Comparison of ENCODE assay signal across 27 cellular contexts in genomic region chr7:128928159-128928558, GRCh38. TPM values are rescaled to one million over a fixed set of nuclear protein-coding genes. Genes with fewer than 3 reads are reported as not detected.
DNase-seq lines count a peak whose midpoint lies in the region; ATAC-seq, FAIRE-seq and TF ChIP-seq lines count a peak whose summit lies in the region.
"Had no signal": no experiment of that assay in that cellular context is flagged by ENCODE, and none has a peak within 500 bp of the region (broad histone marks: within the 10 kb centered on the region; RNA-seq: fewer than 3 reads in every experiment).

No MANE protein-coding gene starts in this region.

- no peaks in the 10 kb centered on the region for H3K79me2 ChIP-seq in HepG2 (ENCODE audit: insufficient read depth, low read length)

- no peak for TF ChIP-seq CTCF in HepG2 (CRISPR knock-in tag; IDR thresholded peaks at IDR 0.05)
- no peak for TF ChIP-seq CTCF in right lobe of liver (IDR thresholded peaks at IDR 0.05)
- no peak for TF ChIP-seq CTCF in Peyer's patch (IDR thresholded peaks at IDR 0.05)
- no peak for TF ChIP-seq CTCF in endothelial cell (IDR thresholded peaks at IDR 0.05; ENCODE audit: unreplicated experiment)
- no peak for TF ChIP-seq CTCF in sigmoid colon (IDR thresholded peaks at IDR 0.05)

- no peak for TF ChIP-seq RAD21 in HepG2 (CRISPR knock-in tag; IDR thresholded peaks at IDR 0.05)

- BruUV-seq in HepG2 (replicated peaks; lab: Mats Ljungman, UMichigan), result no TSS peak

- H4K20me1 ChIP-seq in HepG2 (ENCODE audit: insufficient read depth, low read length), result no peaks in the 10 kb centered on the region

- H3K9me3 ChIP-seq in HepG2 (ENCODE audit: low read length) (no peaks in the 10 kb centered on the region), right lobe of liver (no peaks in the 10 kb centered on the region), Peyer's patch (no peaks in the 10 kb centered on the region), sigmoid colon (no peaks in the 10 kb centered on the region)
- H3K9me3 ChIP-seq: A549, SK-N-SH had no signal

- no peaks in the 10 kb centered on the region for H3K36me3 ChIP-seq in HepG2 (replicated peaks in 1 of 2; ENCODE audit: control insufficient read depth in 1 of 2, insufficient read depth in 2 of 2, low read length in 2 of 2)
- H3K36me3 ChIP-seq in right lobe of liver, result no peaks in the 10 kb centered on the region
- H3K36me3 ChIP-seq in Peyer's patch, result no peaks in the 10 kb centered on the region
- no peaks in the 10 kb centered on the region for H3K36me3 ChIP-seq in sigmoid colon

- intact Hi-C loops in HepG2 (cut with micrococcal nuclease; ENCODE audit: unreplicated experiment) (no loop called here), right lobe of liver (cut with DNase I) (no loop called here), sigmoid colon (cut with DNase I) (no loop called here)

- H3K36me3 Mint-ChIP-seq in endothelial cell (ENCODE audit: low read depth, unreplicated experiment), result peaks cover 3% of the 10 kb centered on the region
- H3K36me3 Mint-ChIP-seq: CD14-positive monocyte, IgD-negative memory B cell had no signal

- peaks cover 8 to 40% of the 10 kb centered on the region in 2 experiments for H3K27me3 ChIP-seq in HepG2 (ENCODE audit: control insufficient read depth in 1 of 2, insufficient read depth in 2 of 2, low read length in 2 of 2)
- no peaks in the 10 kb centered on the region for H3K27me3 ChIP-seq in right lobe of liver
- no peaks in the 10 kb centered on the region for H3K27me3 ChIP-seq in Peyer's patch
- H3K27me3 ChIP-seq in sigmoid colon, result peaks cover 0 to 18% (median 4%) of the 10 kb centered on the region in 3 donors

- POLR2A ChIA-PET in HepG2 (lab: Yijun Ruan, JAX), result no interaction called here

- H3K4me1 ChIP-seq in HepG2 (ENCODE audit: insufficient read depth, low read length), result peaks cover 4% of the 10 kb centered on the region
- H3K4me1 ChIP-seq in right lobe of liver, result no peaks in the 10 kb centered on the region
- peaks cover 0 to 6% (median 0%) of the 10 kb centered on the region in 4 donors for H3K4me1 ChIP-seq in Peyer's patch
- H3K4me1 ChIP-seq in sigmoid colon, result no peaks in the 10 kb centered on the region
- H3K4me1 ChIP-seq: A549 had no signal

- DNase-seq in HepG2 (ENCODE audit: low spot score) (no peak), right lobe of liver (no peak), Peyer's patch (peak in 2 of 3 donors; percentile 15 to 24), endothelial cell (ENCODE audit: low spot score) (no peak), sigmoid colon (peak; percentile 36), NOMO-1 (lab: John Stamatoyannopoulos, UW; ENCODE audit: unreplicated experiment in 2 of 2) (no peak), T1000 (lab: John Stamatoyannopoulos, UW) (no peak)
- DNase-seq: DMS53, GM23248, HCEC 1CT, Karpas-422, NCI-H1417, NCI-H1694 treated with DMSO at 0.1 percent for 48 hours, NCI-H2081 treated with DMSO at 0.1 percent for 48 hours, NCI-H446, NCI-H526, SIG-M5, SK-N-SH had no signal

- no peak for FAIRE-seq in HepG2 (lab: Jason Lieb, UNC)
- FAIRE-seq: A549, D721Med, GM12878, HTR-8/SVneo had no signal

- H2AFZ ChIP-seq in HepG2 (ENCODE audit: low read length), result no peak overlapping the region
- H2AFZ ChIP-seq: GM23248 had no signal

- TF ChIP-seq POLR2A in HepG2 (IDR thresholded peaks at IDR 0.05; ENCODE audit: insufficient read depth in 1 of 2, low read depth in 2 of 2, low read length in 2 of 2), result no peak
- TF ChIP-seq POLR2A in right lobe of liver (IDR thresholded peaks at IDR 0.05), result no peak
- no peak for TF ChIP-seq POLR2A in Peyer's patch (IDR thresholded peaks at IDR 0.05)
- no peak for TF ChIP-seq POLR2A in sigmoid colon (IDR thresholded peaks at IDR 0.05)

- peak overlapping the region; percentile 34 for H3K27ac Mint-ChIP-seq in endothelial cell (ENCODE audit: unreplicated experiment)
- H3K27ac Mint-ChIP-seq: B cell, IgD-negative memory B cell had no signal

- H3K4me1 Mint-ChIP-seq in endothelial cell (ENCODE audit: unreplicated experiment), result peaks cover 1% of the 10 kb centered on the region

- no peaks in the 10 kb centered on the region for H3K9me3 Mint-ChIP-seq in endothelial cell (ENCODE audit: unreplicated experiment)
- H3K9me3 Mint-ChIP-seq: IgD-negative memory B cell had no signal

- no peak overlapping the region for H3K9ac ChIP-seq in HepG2 (ENCODE audit: insufficient read depth, low read depth, low read length)
- H3K9ac ChIP-seq: GM23248, SK-N-SH had no signal

- in situ Hi-C loops in HepG2 (cut with HindIII; ENCODE audit: extremely low pct_ligation_motif_present, low pct_unique_long_range_greater_than_20kb), result no loop called here

- H3K27ac ChIP-seq in HepG2 (ENCODE audit: extremely low read length, insufficient read depth, low read length) (no peak overlapping the region), right lobe of liver (no peak overlapping the region), Peyer's patch (no peak overlapping the region), sigmoid colon (no peak overlapping the region)
- H3K27ac ChIP-seq: A549, GM23248 had no signal

- TF ChIP-seq EP300 in HepG2 (IDR thresholded peaks at IDR 0.05; ENCODE audit: low read depth in 2 of 2, low read length in 2 of 2), result no peak
- TF ChIP-seq EP300 in HepG2 (CRISPR knock-in tag; IDR thresholded peaks at IDR 0.05; ENCODE audit: borderline replicate concordance), result no peak
- TF ChIP-seq EP300 in sigmoid colon (IDR thresholded peaks at IDR 0.05), result no peak

- H3K4me3 Mint-ChIP-seq in endothelial cell (ENCODE audit: unreplicated experiment), result no peak overlapping the region
- H3K4me3 Mint-ChIP-seq: B cell, CD14-positive monocyte, IgD-negative memory B cell had no signal

- WGBS in HepG2 (ENCODE audit: low lambda C conversion rate), result 48% methylated on average over 6 of the region's 7 CpGs
- 94% methylated on average over 2 of the region's 7 CpGs for WGBS in right lobe of liver (ENCODE audit: insufficient coverage, low coverage, low lambda C conversion rate, missing lambda C conversion rate)
- 95 to 97% methylated on average over 7 of the region's 7 CpGs for WGBS in sigmoid colon, 2 donors

- ATAC-seq in HepG2 (no peak), right lobe of liver (no peak), HG02759 (IDR thresholded peaks at IDR 0.05; ENCODE audit: unreplicated experiment) (no peak)
- ATAC-seq: GM12878 had no signal

- H3K4me2 ChIP-seq in HepG2 (ENCODE audit: low read depth, low read length), result no peak overlapping the region
- H3K4me2 ChIP-seq: A549, SK-N-SH had no signal

- H3K4me3 ChIP-seq in HepG2 (replicated peaks in 1 of 3; ENCODE audit: insufficient read depth in 1 of 3, low read depth in 2 of 3, low read length in 3 of 3) (no peak overlapping the region), right lobe of liver (no peak overlapping the region), Peyer's patch (no peak overlapping the region), sigmoid colon (no peak overlapping the region)
- H3K4me3 ChIP-seq: A549, GM12878, GM23248 had no signal

- CTCF ChIA-PET in HepG2 (lab: Yijun Ruan, JAX; ENCODE audit: low intra/inter-chr PET ratio, low total read pairs), result no interaction called here

- peaks cover 11% of the 10 kb centered on the region for H3K27me3 Mint-ChIP-seq in endothelial cell (ENCODE audit: unreplicated experiment)
- H3K27me3 Mint-ChIP-seq: B cell had no signal

RNA-seq across cellular contexts. Expression of gene IRF5, which starts 9.6 kb away (rescaled TPM):
- total RNA-seq in HepG2 (2016; rRNA removed; fragmentation: Illumina TruSeq; extraction: Trizol) (2.0 and 2.9 TPM in 2 replicates), right lobe of liver (1 to 10 TPM; 4.6 to 8.9 (median 6.4) TPM), Peyer's patch (10 to 100 TPM; 16.9 to 27.1 (median 21.7) TPM), endothelial cell (ENCODE audit: unreplicated experiment) (3.9 TPM), sigmoid colon (10 to 100 TPM in 1 of 4 donors, 1 to 10 TPM in 3; 6.0 to 15.3 (median 8.1) TPM)
- total RNA-seq in HepG2 (2016; cell fraction: cytosol; rRNA removed; fragmentation: Illumina TruSeq; extraction: Trizol; ENCODE audit: low read depth), result 1.1 and 1.9 TPM in 2 replicates
- total RNA-seq in HepG2 (2016; cell fraction: insoluble cytoplasmic fraction; rRNA removed; fragmentation: Illumina TruSeq; extraction: Trizol), result 1.9 and 3.1 TPM in 2 replicates
- total RNA-seq in HepG2 (2016; cell fraction: membrane; rRNA removed; fragmentation: Illumina TruSeq; extraction: Trizol), result 2.0 and 3.2 TPM in 2 replicates
- total RNA-seq in HepG2 (2016; cell fraction: nucleus; rRNA removed; fragmentation: Illumina TruSeq; extraction: Trizol), result 2.9 and 3.4 TPM in 2 replicates
- polyA plus RNA-seq in HepG2 (2011; rRNA removed) (2.0 and 2.4 TPM in 2 replicates), sigmoid colon (10 to 100 TPM in 1 of 3 donors, 1 to 10 TPM in 2; 4.6 to 11.3 (median 4.8) TPM)
- polyA plus RNA-seq in HepG2 (2011; cell fraction: cytosol; rRNA removed), result 1.2 and 1.5 TPM in 2 replicates
- polyA plus RNA-seq in HepG2 (2011; cell fraction: nucleus; rRNA removed), result 9.9 and 12.9 TPM in 2 replicates
- polyA plus RNA-seq in HepG2 (2012), result 0.66 and 0.88 TPM in 2 replicates
- polyA plus RNA-seq in HepG2 (2016; cell fraction: cytosol; fragmentation: Illumina TruSeq; extraction: Trizol; ENCODE audit: low read depth), result 1.1 TPM in 2 replicates
- 2.0 and 3.3 TPM in 2 replicates for polyA plus RNA-seq in HepG2 (2016; cell fraction: insoluble cytoplasmic fraction; fragmentation: Illumina TruSeq; extraction: Trizol; ENCODE audit: low read depth)
- polyA plus RNA-seq in HepG2 (2016; cell fraction: membrane; fragmentation: Illumina TruSeq; extraction: Trizol; ENCODE audit: low read depth), result 1.5 and 2.4 TPM in 2 replicates
- polyA plus RNA-seq in HepG2 (2016; cell fraction: nucleus; fragmentation: Illumina TruSeq; extraction: Trizol; ENCODE audit: insufficient read depth, low read depth), result 9.3 and 11.8 TPM in 2 replicates
- 0.61 and 1.8 TPM in 2 replicates for polyA minus RNA-seq in HepG2 (2011; rRNA and poly(A)+ RNA removed; ENCODE audit: low replicate concordance)
- 0.79 and 1.8 TPM in 2 replicates for polyA minus RNA-seq in HepG2 (2011; cell fraction: cytosol; rRNA and poly(A)+ RNA removed)
- 0.52 and 1.1 TPM in 2 replicates for polyA minus RNA-seq in HepG2 (2011; cell fraction: nucleus; rRNA and poly(A)+ RNA removed)
- total RNA-seq: RPMI7951 had no signal

RNA-seq across cellular contexts. Expression of gene KCP, which starts 17.6 kb away (rescaled TPM):
- 0.22 and 1.0 TPM in 2 replicates for total RNA-seq in HepG2 (2016; rRNA removed; fragmentation: Illumina TruSeq; extraction: Trizol)
- total RNA-seq in HepG2 (2016; cell fraction: cytosol; rRNA removed; fragmentation: Illumina TruSeq; extraction: Trizol; ENCODE audit: low read depth), result 0.26 and 0.51 TPM in 2 replicates
- total RNA-seq in HepG2 (2016; cell fraction: insoluble cytoplasmic fraction; rRNA removed; fragmentation: Illumina TruSeq; extraction: Trizol), result 0.37 and 1.2 TPM in 2 replicates
- total RNA-seq in HepG2 (2016; cell fraction: membrane; rRNA removed; fragmentation: Illumina TruSeq; extraction: Trizol), result 0.28 and 0.48 TPM in 2 replicates
- total RNA-seq in HepG2 (2016; cell fraction: nucleus; rRNA removed; fragmentation: Illumina TruSeq; extraction: Trizol), result 1.3 and 2.0 TPM in 2 replicates
- polyA plus RNA-seq in HepG2 (2011; rRNA removed), result 0.37 and 0.46 TPM in 2 replicates
- polyA plus RNA-seq in HepG2 (2011; cell fraction: cytosol; rRNA removed), result 0.12 and 0.31 TPM in 2 replicates
- 6.6 and 8.0 TPM in 2 replicates for polyA plus RNA-seq in HepG2 (2011; cell fraction: nucleus; rRNA removed)
- polyA plus RNA-seq in HepG2 (2012), result 0.28 TPM in 2 replicates
- 0.09 and 0.12 TPM in 2 replicates for polyA plus RNA-seq in HepG2 (2016; cell fraction: cytosol; fragmentation: Illumina TruSeq; extraction: Trizol; ENCODE audit: low read depth)
- polyA plus RNA-seq in HepG2 (2016; cell fraction: insoluble cytoplasmic fraction; fragmentation: Illumina TruSeq; extraction: Trizol; ENCODE audit: low read depth), result 0.17 and 0.24 TPM in 2 replicates
- 0.20 and 0.23 TPM in 2 replicates for polyA plus RNA-seq in HepG2 (2016; cell fraction: membrane; fragmentation: Illumina TruSeq; extraction: Trizol; ENCODE audit: low read depth)
- 2.1 and 3.1 TPM in 2 replicates for polyA plus RNA-seq in HepG2 (2016; cell fraction: nucleus; fragmentation: Illumina TruSeq; extraction: Trizol; ENCODE audit: insufficient read depth, low read depth)
- polyA minus RNA-seq in HepG2 (2011; rRNA and poly(A)+ RNA removed; ENCODE audit: low replicate concordance), result 0.07 and 0.58 TPM in 2 replicates
- not detected in 2 replicates for polyA minus RNA-seq in HepG2 (2011; cell fraction: cytosol; rRNA and poly(A)+ RNA removed)
- 1.1 and 1.4 TPM in 2 replicates for polyA minus RNA-seq in HepG2 (2011; cell fraction: nucleus; rRNA and poly(A)+ RNA removed)
- under 1 TPM in 4 of 6 experiments, not detected in 2; 0.10 to 0.22 (median 0.12) TPM for total RNA-seq in right lobe of liver
- 10 to 100 TPM in 1 of 4 donors, 1 to 10 TPM in 3; 3.3 to 14.1 (median 6.7) TPM for total RNA-seq in Peyer's patch
- 4.3 TPM for total RNA-seq in endothelial cell (ENCODE audit: unreplicated experiment)
- under 1 TPM in 3 of 4 donors, not detected in 1; 0.14 to 0.36 (median 0.28) TPM for total RNA-seq in sigmoid colon
- polyA plus RNA-seq in sigmoid colon, result under 1 TPM in 1 of 3 donors, not detected in 2; 0.42 TPM
- total RNA-seq: GM23248, RPMI7951 had no signal
- polyA plus RNA-seq: SK-N-SH had no signal

Comparison
In these comparisons a context has a peak if more than half of its experiments do, and no peak if none do; other contexts are left out.
1. DNase-seq: peak in Peyer's patch (2 of 3) and sigmoid colon (single experiment); none in HepG2 (single experiment), right lobe of liver (0 of 3), endothelial cell (single experiment), NOMO-1 (0 of 2) and T1000 (single experiment).